In the genomic region with DNA sequence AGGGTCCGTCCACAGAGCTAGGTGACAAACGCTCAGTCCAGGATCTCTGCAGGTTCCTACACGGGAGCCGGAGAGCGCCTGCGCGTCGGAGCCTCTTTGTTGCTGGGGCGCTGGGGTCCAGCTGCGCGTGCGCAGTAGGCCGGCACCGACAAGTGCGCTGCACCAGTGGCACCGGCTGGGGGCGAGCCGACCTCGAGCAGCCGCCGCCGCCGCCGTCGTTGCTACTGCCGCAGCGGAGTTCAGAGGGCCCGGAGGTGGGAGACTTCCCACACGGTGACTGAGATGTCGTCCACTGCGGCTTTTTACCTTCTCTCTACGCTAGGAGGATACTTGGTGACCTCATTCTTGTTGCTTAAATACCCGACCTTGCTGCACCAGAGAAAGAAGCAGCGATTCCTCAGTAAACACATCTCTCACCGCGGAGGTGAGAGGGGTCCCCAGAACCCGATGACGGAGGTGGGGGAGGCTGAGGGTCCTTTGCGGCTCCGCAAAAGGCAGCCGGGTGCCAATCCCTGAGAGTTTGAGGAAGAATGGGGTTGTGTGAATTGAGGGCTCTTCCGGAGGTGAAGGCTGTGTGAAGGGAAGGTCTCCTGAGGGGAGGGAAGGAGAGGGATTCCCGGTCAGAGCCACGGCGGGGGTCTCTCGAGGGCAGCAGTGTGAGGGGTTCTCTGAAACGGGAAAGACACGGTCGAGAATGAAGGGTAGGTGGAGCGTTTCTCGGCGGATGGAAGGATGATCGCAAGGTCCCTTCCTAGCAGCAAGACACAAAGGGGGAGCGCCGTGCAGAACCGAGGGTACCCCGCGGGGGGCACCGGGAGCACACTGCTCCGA, we compare ENCODE assay signal across 8 cellular contexts. TPM values are rescaled to one million over a fixed set of nuclear protein-coding genes. Genes with fewer than 3 reads are reported as not detected.
DNase-seq lines count a peak whose midpoint lies in the region; ATAC-seq and TF ChIP-seq lines count a peak whose summit lies in the region.

TSS of gene GDPD1 (plus strand) at position 184 of the 831 bp plus-strand sequence. CDS start at position 283, 99 bp downstream.

- H3K36me3 ChIP-seq in BJ (ENCODE audit: control insufficient read depth, insufficient read depth, low read length) = no peaks in the 10 kb centered on the region

- no peaks in the 10 kb centered on the region for H3K27me3 ChIP-seq in BJ (ENCODE audit: control insufficient read depth, insufficient read depth, low read length)

- H3K4me1 Mint-ChIP-seq in chondrocyte (ENCODE audit: low read depth) = peaks cover 12% of the 10 kb centered on the region

- H3K4me3 Mint-ChIP-seq in chondrocyte (ENCODE audit: unreplicated experiment) = peak within 1 kb of the TSS; percentile 93

- no peaks in the 10 kb centered on the region for H3K36me3 Mint-ChIP-seq in chondrocyte (ENCODE audit: low read depth)

- POLR2A ChIA-PET in BJ (lab: Charles Lee) = no interaction called here

- peak; percentile 62 for TF ChIP-seq POLR2A in GM19193 (IDR thresholded peaks at IDR 0.05; ENCODE audit: extremely low read depth, insufficient read depth, insufficient read length)

- DNase-seq in BJ (ENCODE audit: low read depth) (peak; percentile 44), NCI-H446 treated with DMSO at 0.1 percent for 48 hours (lab: John Stamatoyannopoulos, UW) (peak; percentile 81), chondrocyte (ENCODE audit: low spot score) (peak; percentile 98), kidney glomerular epithelial cell (lab: John Stamatoyannopoulos, UW) (peak; percentile 87)
- DNase-seq in activated CD4-positive, alpha-beta T cell treated with anti-CD3 and anti-CD28 coated beads for 1 hour = peak; percentile 96
- peak; percentile 95 for DNase-seq in stimulated activated CD4-positive, alpha-beta T cell treated with anti-CD3 and anti-CD28 coated beads, Interleukin-15, amount 100 ng/mL, for 48 hours (ENCODE audit: low read depth in 2 of 2)

- ATAC-seq in HG03432 (IDR thresholded peaks at IDR 0.05; ENCODE audit: unreplicated experiment) = peak; percentile 96

- H3K9me3 Mint-ChIP-seq in chondrocyte (ENCODE audit: low read depth) = no peaks in the 10 kb centered on the region

- TF ChIP-seq CTCF in BJ (IDR thresholded peaks at IDR 0.05; ENCODE audit: insufficient read depth, low read depth, low read length) (peak; percentile 52), chondrocyte (IDR thresholded peaks at IDR 0.05) (peak; percentile 82)

- peak within 1 kb of the TSS; percentile 92 for H3K27ac Mint-ChIP-seq in chondrocyte (ENCODE audit: unreplicated experiment)

- H3K4me3 ChIP-seq in BJ (ENCODE audit: low read depth, low read length) = peak within 1 kb of the TSS; percentile 56

- CTCF ChIA-PET in BJ (lab: Yijun Ruan, JAX) = interaction anchor here (0.6 to 1.0 kb wide), 4 partner anchors 9 to 90 kb away, joined by 3 to 5 read pairs (median 4); no protein-coding TSS in a partner anchor

- no peaks in the 10 kb centered on the region for H3K27me3 Mint-ChIP-seq in chondrocyte (ENCODE audit: low read depth)

RNA-seq across cellular contexts. Expression of gene GDPD1, which starts in this region (rescaled TPM):
- 0.86 and 1.0 TPM in 2 replicates for polyA plus RNA-seq in BJ (2011; rRNA removed)
- polyA minus RNA-seq in BJ (2011; rRNA and poly(A)+ RNA removed) = 0.36 and 0.76 TPM in 2 replicates
- total RNA-seq in chondrocyte = 1.5 to 3.6 TPM (median 1.9 TPM) in 3 replicates

Comparison
In these comparisons a context has a peak if more than half of its experiments do, and no peak if none do; other contexts are left out.
1. Peak in every context shown above with its lines: DNase-seq, ATAC-seq and H3K4me3 ChIP-seq.
2. DNase-seq: peak in every context shown above with its lines; median percentile 98 in chondrocyte; 96 in activated CD4-positive, alpha-beta T cell treated with anti-CD3 and anti-CD28 coated beads for 1 hour; 95 in stimulated activated CD4-positive, alpha-beta T cell treated with anti-CD3 and anti-CD28 coated beads, Interleukin-15, amount 100 ng/mL, for 48 hours; 87 in kidney glomerular epithelial cell; 81 in NCI-H446 treated with DMSO at 0.1 percent for 48 hours; 44 in BJ.